ENCODE assay signal across 26 cellular contexts in the genomic region with DNA sequence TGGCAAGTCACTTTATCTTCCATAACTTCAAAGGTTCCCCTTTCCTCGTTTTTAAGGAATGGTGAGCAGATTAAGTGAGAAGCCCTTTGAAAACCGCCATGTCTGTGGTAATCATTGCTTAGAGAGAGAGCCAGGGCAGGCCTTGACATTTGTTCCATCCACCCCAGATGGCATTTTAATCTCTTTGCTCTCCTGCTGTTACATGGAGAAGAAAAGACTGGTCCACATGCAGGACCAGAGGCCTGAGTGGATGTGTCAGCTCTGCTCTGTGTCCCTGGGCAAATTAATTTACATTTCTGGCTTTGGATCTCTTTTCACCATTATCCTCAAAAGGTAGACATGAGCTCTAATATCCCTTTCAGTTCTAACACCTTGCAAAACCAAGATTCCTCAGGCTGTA.
"Had no signal": no experiment of that assay in that cellular context is flagged by ENCODE, and none has a peak within 500 bp of the region (broad histone marks: within the 10 kb centered on the region; RNA-seq: fewer than 3 reads in every experiment).

No MANE protein-coding gene starts in this region.

- H3K9me3 Mint-ChIP-seq: activated B cell treated with CpG ODN at 0.5 μM for 24 hours; memory B cell; naive thymus-derived CD8-positive, alpha-beta T cell; stimulated activated naive CD8-positive, alpha-beta T cell treated with anti-CD3 and anti-CD28 coated beads, Interleukin-15, Interleukin-2, amounts not matched to agents 100 ng/mL and 50 ng/mL, for 24 hours had no signal

- H3K27ac Mint-ChIP-seq: activated B cell treated with CpG ODN at 0.5 μM for 24 hours; activated T-cell treated with anti-CD3 and anti-CD28 coated beads, Interleukin-2, amount 50 U/mL, for 72 hours; memory B cell; naive thymus-derived CD8-positive, alpha-beta T cell; progenitor cell of endocrine pancreas; stimulated activated effector memory CD8-positive, alpha-beta T cell treated with anti-CD3 and anti-CD28 coated beads, Interleukin-12 subunit alpha, Interleukin-12 subunit beta, amount 100 ng/mL, for 72 hours; stimulated activated naive CD8-positive, alpha-beta T cell treated with anti-CD3 and anti-CD28 coated beads, Interleukin-15, Interleukin-2, amounts not matched to agents 100 ng/mL and 50 ng/mL, for 24 hours; type B pancreatic cell had no signal

- DNase-seq: activated B cell treated with CpG ODN at 0.5 μM for 24 hours; activated naive CD4-positive, alpha-beta T cell; activated T-cell treated with anti-CD3 and anti-CD28 coated beads for 4 hours; activated T-cell treated with anti-CD3 and anti-CD28 coated beads, Interleukin-2, amount 50 U/mL, for 72 hours; amniotic stem cell; brain microvascular endothelial cell; foreskin fibroblast; head of caudate nucleus; hypothalamus; midbrain; naive thymus-derived CD8-positive, alpha-beta T cell; stimulated activated CD4-positive, alpha-beta T cell treated with anti-CD3 and anti-CD28 coated beads, Interleukin-12 subunit alpha, Interleukin-12 subunit beta, amount 100 ng/mL, for 4 hours; stimulated activated CD4-positive, alpha-beta T cell treated with anti-CD3 and anti-CD28 coated beads, Interleukin-4, amount 100 ng/mL, for 24 hours; substantia nigra; T-helper 2 cell; uterus had no signal

- H3K36me3 ChIP-seq: brain microvascular endothelial cell, uterus had no signal

- H3K36me3 Mint-ChIP-seq: memory B cell; naive thymus-derived CD8-positive, alpha-beta T cell; stimulated activated effector memory CD8-positive, alpha-beta T cell treated with anti-CD3 and anti-CD28 coated beads, Interleukin-12 subunit alpha, Interleukin-12 subunit beta, amount 100 ng/mL, for 72 hours; type B pancreatic cell had no signal

- H3K27me3 Mint-ChIP-seq: memory B cell; naive thymus-derived CD8-positive, alpha-beta T cell; stimulated activated naive CD8-positive, alpha-beta T cell treated with anti-CD3 and anti-CD28 coated beads, Interleukin-15, Interleukin-2, amounts not matched to agents 100 ng/mL and 50 ng/mL, for 24 hours; type B pancreatic cell had no signal

- H3K4me1 ChIP-seq: uterus had no signal

- H3K4me3 ChIP-seq: skin epidermis, uterus had no signal

- H3K4me3 Mint-ChIP-seq: activated B cell treated with CpG ODN at 0.5 μM for 24 hours; activated T-cell treated with anti-CD3 and anti-CD28 coated beads, Interleukin-2, amount 50 U/mL, for 72 hours; memory B cell; naive thymus-derived CD8-positive, alpha-beta T cell; stimulated activated effector memory CD8-positive, alpha-beta T cell treated with anti-CD3 and anti-CD28 coated beads, Interleukin-12 subunit alpha, Interleukin-12 subunit beta, amount 100 ng/mL, for 72 hours; stimulated activated naive CD8-positive, alpha-beta T cell treated with anti-CD3 and anti-CD28 coated beads, Interleukin-15, Interleukin-2, amounts not matched to agents 100 ng/mL and 50 ng/mL, for 24 hours; type B pancreatic cell had no signal

- H3K9me3 ChIP-seq: uterus had no signal

- ATAC-seq: activated T-cell treated with anti-CD3 and anti-CD28 coated beads, Interleukin-2, amount 50 U/mL, for 72 hours; esophagus mucosa; naive thymus-derived CD8-positive, alpha-beta T cell; sciatic nerve; stimulated activated effector memory CD8-positive, alpha-beta T cell treated with anti-CD3 and anti-CD28 coated beads, Interleukin-12 subunit alpha, Interleukin-12 subunit beta, amount 100 ng/mL, for 72 hours had no signal

- H3K27me3 ChIP-seq: brain microvascular endothelial cell, uterus had no signal

- H3K27ac ChIP-seq: brain microvascular endothelial cell, skin epidermis, uterus had no signal

- FAIRE-seq: astrocyte, endothelial cell of umbilical vein had no signal
